Comparison of ENCODE assay signal across 15 cellular contexts in the genomic region with DNA sequence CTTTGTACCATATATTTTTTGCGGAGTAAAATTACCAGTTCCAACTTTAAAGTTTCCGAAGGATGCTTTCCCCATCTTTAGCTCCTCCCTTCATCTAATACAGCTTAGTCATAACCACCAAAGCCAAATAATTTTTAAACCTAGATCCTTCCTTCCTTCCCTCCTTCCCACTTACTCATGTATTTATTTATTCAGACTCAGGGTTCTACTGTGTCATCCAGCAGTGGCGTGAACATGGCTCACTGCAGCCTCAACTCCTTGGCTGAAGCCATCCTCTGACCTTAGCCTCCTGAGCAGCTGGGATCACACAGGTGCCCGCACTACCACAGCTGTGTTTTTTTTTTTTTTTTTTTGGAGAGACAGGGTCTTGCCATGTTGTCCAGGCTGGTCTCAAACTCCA. TPM values are rescaled to one million over a fixed set of nuclear protein-coding genes. Genes with fewer than 3 reads are reported as not detected.
DNase-seq lines count a peak whose midpoint lies in the region; ATAC-seq, FAIRE-seq and TF ChIP-seq lines count a peak whose summit lies in the region.
"Had no signal": no experiment of that assay in that cellular context is flagged by ENCODE, and none has a peak within 500 bp of the region (broad histone marks: within the 10 kb centered on the region; RNA-seq: fewer than 3 reads in every experiment).

No MANE protein-coding gene starts in this region.

- ATAC-seq in A549, result peak; percentile 48 to 62; a peak in 5 of 6 replicates
- ATAC-seq: activated CD4-positive, CD25-positive, alpha-beta regulatory T cell treated with anti-CD3 and anti-CD28 coated beads, Interleukin-2, amount 50 U/mL, for 24 hours; gastroesophageal sphincter had no signal

- no TSS peak for BruUV-seq in Calu3 (replicated peaks; lab: Mats Ljungman, UMichigan)

- 39% methylated on average over 4 of the region's 4 CpGs for WGBS in A549 (ENCODE audit: missing lambda C conversion rate)

- peak overlapping the region; percentile 33; the same call in 2 of the 3 replicates for H3K4me2 ChIP-seq in A549

- TF ChIP-seq EP300 in A549 (IDR thresholded peaks at IDR 0.05), result no peak

- no peaks in the 10 kb centered on the region for H3K9me3 ChIP-seq in A549
- H3K9me3 ChIP-seq: gastroesophageal sphincter had no signal

- H3K27ac Mint-ChIP-seq in Calu3 (ENCODE audit: unreplicated experiment), result no peak overlapping the region
- no peak overlapping the region for H3K27ac Mint-ChIP-seq in T-helper 2 cell treated with Interferon-gamma antibody and Interleukin-4, amounts not matched to agents 5 μg/mL and 100 μg/mL, for 36 hours
- H3K27ac Mint-ChIP-seq in type B pancreatic cell, result no peak overlapping the region

- H3K36me3 Mint-ChIP-seq in Calu3 (ENCODE audit: insufficient read depth, unreplicated experiment) (peaks cover 31% of the 10 kb centered on the region), type B pancreatic cell (peaks cover 41% of the 10 kb centered on the region)
- H3K36me3 Mint-ChIP-seq in T-helper 2 cell treated with Interferon-gamma antibody and Interleukin-4, amounts not matched to agents 5 μg/mL and 100 μg/mL, for 36 hours (ENCODE audit: low read depth), result peaks cover 58% of the 10 kb centered on the region

- peaks cover 24% of the 10 kb centered on the region for H3K4me1 ChIP-seq in A549

- peaks cover 35% of the 10 kb centered on the region for H3K4me1 Mint-ChIP-seq in Calu3 (ENCODE audit: low read depth, unreplicated experiment)
- H3K4me1 Mint-ChIP-seq in T-helper 2 cell treated with Interferon-gamma antibody and Interleukin-4, amounts not matched to agents 5 μg/mL and 100 μg/mL, for 36 hours (ENCODE audit: low read depth), result peaks cover 50% of the 10 kb centered on the region
- H3K4me1 Mint-ChIP-seq in type B pancreatic cell (ENCODE audit: unreplicated experiment), result peaks cover 24% of the 10 kb centered on the region

- no peak for TF ChIP-seq POLR2A in A549 (IDR thresholded peaks at IDR 0.05; ENCODE audit: low read length)

- peak overlapping the region in 1 of 2 experiments; percentile 77; a peak in 3 of 6 replicates for H3K27ac ChIP-seq in A549
- H3K27ac ChIP-seq: gastroesophageal sphincter had no signal

- TF ChIP-seq RAD21 in A549 (conservative IDR thresholded peaks at IDR 0.05 in 1 of 2, IDR thresholded peaks at IDR 0.05 in 1 of 2), result no peak

- H3K4me3 Mint-ChIP-seq in Calu3 (ENCODE audit: low read depth, unreplicated experiment) (no peak overlapping the region), type B pancreatic cell (no peak overlapping the region)
- no peak overlapping the region for H3K4me3 Mint-ChIP-seq in T-helper 2 cell treated with Interferon-gamma antibody and Interleukin-4, amounts not matched to agents 5 μg/mL and 100 μg/mL, for 36 hours

- CTCF ChIA-PET in A549 (lab: Yijun Ruan, JAX), result interaction anchor here (1.0 to 1.8 kb wide), 2 partner anchors 75 to 77 kb away, joined by 3 to 6 read pairs; no protein-coding TSS in a partner anchor
- CTCF ChIA-PET in Calu3 (lab: Charles Lee), result no interaction called here

- no peak for FAIRE-seq in A549 (lab: Jason Lieb, UNC)

- H3K4me3 ChIP-seq in A549 (no peak overlapping the region), fibroblast of villous mesenchyme (ENCODE audit: low read depth, low read length) (no peak overlapping the region)
- H3K4me3 ChIP-seq: gastroesophageal sphincter had no signal

- H3K27me3 Mint-ChIP-seq in Calu3 (ENCODE audit: unreplicated experiment), result no peaks in the 10 kb centered on the region
- no peaks in the 10 kb centered on the region for H3K27me3 Mint-ChIP-seq in T-helper 2 cell treated with Interferon-gamma antibody and Interleukin-4, amounts not matched to agents 5 μg/mL and 100 μg/mL, for 36 hours (ENCODE audit: low read depth)
- H3K27me3 Mint-ChIP-seq in type B pancreatic cell, result peaks cover 4% of the 10 kb centered on the region

- intact Hi-C loops in Calu3 (cut with micrococcal nuclease; ENCODE audit: unreplicated experiment), result no loop called here

- H3K9me3 Mint-ChIP-seq in Calu3 (ENCODE audit: low read depth, unreplicated experiment) (no peaks in the 10 kb centered on the region), type B pancreatic cell (no peaks in the 10 kb centered on the region)
- H3K9me3 Mint-ChIP-seq in T-helper 2 cell treated with Interferon-gamma antibody and Interleukin-4, amounts not matched to agents 5 μg/mL and 100 μg/mL, for 36 hours, result no peaks in the 10 kb centered on the region

- DNase-seq in A549 (ENCODE audit: low read depth in 1 of 2, low spot score in 1 of 2) (peak in 1 of 2 experiments; percentile 57), Daoy (ENCODE audit: low read depth) (peak; percentile 58), UCSD-AML1 (lab: John Stamatoyannopoulos, UW; ENCODE audit: unreplicated experiment) (peak; percentile 23), fibroblast of villous mesenchyme (ENCODE audit: low read depth) (peak; percentile 71), Calu3 (no peak), NCI-H2196 (lab: John Stamatoyannopoulos, UW; ENCODE audit: unreplicated experiment) (no peak), type B pancreatic cell (ENCODE audit: extremely low spot score, unreplicated experiment) (no peak)
- no peak for DNase-seq in T-helper 2 cell treated with Interferon-gamma antibody and Interleukin-4, amounts not matched to agents 5 μg/mL and 100 μg/mL, for 36 hours (ENCODE audit: low spot score)
- DNase-seq: activated effector memory CD4-positive, alpha-beta T cell treated with Interleukin-2 at 50 U/mL for 16 hours; cerebellar nuclear complex; NCI-H146; NCI-H82; stimulated activated CD4-positive, alpha-beta T cell treated with anti-CD3 and anti-CD28 coated beads, Interleukin-12 subunit alpha, Interleukin-12 subunit beta, amount 100 ng/mL, for 4 hours had no signal

- POLR2A ChIA-PET in A549 (lab: Yijun Ruan, JAX), result interaction anchor here (0.6 kb wide), 1 partner anchor 20 kb away, joined by 10 read pairs; no protein-coding TSS in a partner anchor

- no peak for TF ChIP-seq CTCF in A549 (IDR thresholded peaks at IDR 0.05)
- TF ChIP-seq CTCF in fibroblast of villous mesenchyme (IDR thresholded peaks at IDR 0.05; ENCODE audit: insufficient read depth, low read depth, low read length), result no peak
- no peak for TF ChIP-seq CTCF in Calu3 (IDR thresholded peaks at IDR 0.05; ENCODE audit: unreplicated experiment)
- no peak for TF ChIP-seq CTCF in type B pancreatic cell (conservative IDR thresholded peaks at IDR 0.05)

TF ChIP-seq in A549, 52 proteins besides CTCF, POLR2A, EP300 and RAD21:
- TF ChIP-seq JUN (IDR thresholded peaks at IDR 0.05), result no peak
- TF ChIP-seq FOSL2 (IDR thresholded peaks at IDR 0.05), result no peak
- peak; percentile 42 for TF ChIP-seq FOSL2 (CRISPR knock-in tag; IDR thresholded peaks at IDR 0.05)
- no peak for TF ChIP-seq PHF8 (IDR thresholded peaks at IDR 0.05; ENCODE audit: borderline replicate concordance, low read depth)
- peak; percentile 4 for TF ChIP-seq MAFK (IDR thresholded peaks at IDR 0.05; ENCODE audit: partially characterized antibody)
- no peak for TF ChIP-seq CBX8 (IDR thresholded peaks at IDR 0.05)

RNA-seq across cellular contexts. Expression of gene LPIN2, which starts 4.4 kb away (rescaled TPM):
- polyA plus RNA-seq in A549 (2011; rRNA removed), result 21.1 and 23.7 TPM in 2 replicates
- polyA plus RNA-seq in A549 (2012; cell fraction: cytosol; rRNA removed), result 6.9 and 8.5 TPM in 2 replicates
- 9.9 and 13.4 TPM in 2 replicates for polyA plus RNA-seq in A549 (2012; cell fraction: nucleus; rRNA removed)
- polyA plus RNA-seq in A549 (2017; fragmentation: RNase III; extraction: RNeasy Plus Mini Kit Qiagen cat#74134 plus additional on column Dnase treatment), result 12.5 to 14.0 TPM (median 12.9 TPM) in 3 replicates
- polyA minus RNA-seq in A549 (2011; rRNA and poly(A)+ RNA removed), result 17.9 and 18.8 TPM in 2 replicates
- total RNA-seq in Daoy (2014; rRNA removed; shearing (Covaris generic)), result 3.3 and 3.7 TPM in 2 replicates
- 36.4 and 55.3 TPM in 2 replicates for total RNA-seq in fibroblast of villous mesenchyme
- total RNA-seq in Calu3 (2022), result 15.7 and 15.9 TPM in 2 replicates
- total RNA-seq in type B pancreatic cell (ENCODE audit: low replicate concordance), result 17.8 and 26.8 TPM in 2 replicates

Comparison
In these comparisons a context has a peak if more than half of its experiments do, and no peak if none do; other contexts are left out.
1. DNase-seq: peak in Daoy (single experiment), UCSD-AML1 (single experiment) and fibroblast of villous mesenchyme (single experiment); none in Calu3 (single experiment), NCI-H2196 (single experiment), T-helper 2 cell treated with Interferon-gamma antibody and Interleukin-4, amounts not matched to agents 5 μg/mL and 100 μg/mL, for 36 hours (single experiment) and type B pancreatic cell (single experiment).